In genomic region chr4:66633472-66633871, GRCh38 we compare ENCODE assay signal across 28 cellular contexts.
"Had no signal": no experiment of that assay in that cellular context is flagged by ENCODE, and none has a peak within 500 bp of the region (broad histone marks: within the 10 kb centered on the region; RNA-seq: fewer than 3 reads in every experiment).

No MANE protein-coding gene starts in this region.

- H3K4me1 Mint-ChIP-seq: activated CD4-positive, alpha-beta memory T cell treated with anti-CD3 and anti-CD28 coated beads, Interleukin-2, amount 10 ng/mL, durations not matched to agents 7 days and 5 days; activated CD4-positive, alpha-beta T cell treated with anti-CD3 and anti-CD28 coated beads, Interleukin-2, amount 10 ng/mL, durations not matched to agents 7 days and 5 days; activated naive CD4-positive, alpha-beta T cell treated with anti-CD3 and anti-CD28 coated beads, Interleukin-2, amount 10 ng/mL, durations not matched to agents 7 days and 5 days; activated naive CD8-positive, alpha-beta T cell treated with anti-CD3 and anti-CD28 coated beads, Interleukin-2, amount 10 ng/mL, durations not matched to agents 7 days and 5 days had no signal

- H3K27ac Mint-ChIP-seq: activated CD4-positive, alpha-beta memory T cell treated with anti-CD3 and anti-CD28 coated beads, Interleukin-2, amount 10 ng/mL, durations not matched to agents 7 days and 5 days; activated CD4-positive, alpha-beta T cell treated with anti-CD3 and anti-CD28 coated beads, Interleukin-2, amount 10 ng/mL, durations not matched to agents 7 days and 5 days; activated naive CD8-positive, alpha-beta T cell treated with anti-CD3 and anti-CD28 coated beads, Interleukin-2, amount 10 ng/mL, durations not matched to agents 7 days and 5 days; activated T-cell treated with anti-CD3 and anti-CD28 coated beads, Interleukin-2, amount 50 U/mL, for 24 hours; brain; effector memory CD8-positive, alpha-beta T cell; natural killer cell treated with Interleukin-12 subunit alpha and Interleukin-12 subunit beta and Interleukin-15 and Interleukin-18, amount 100 ng/mL, for 72 hours; progenitor cell of endocrine pancreas had no signal

- ATAC-seq: effector memory CD8-positive, alpha-beta T cell; gastrocnemius medialis; left ventricle myocardium superior; mucosa of descending colon; natural killer cell treated with Interleukin-12 subunit alpha and Interleukin-12 subunit beta and Interleukin-15 and Interleukin-18, amount 100 ng/mL, for 72 hours; sciatic nerve had no signal

- H3K27ac ChIP-seq: ascending aorta, gastrocnemius medialis, ovary, testis, transverse colon had no signal

- H3K4me3 ChIP-seq: ascending aorta, gastrocnemius medialis, mucosa of descending colon, ovary, testis, transverse colon had no signal

- H3K4me3 Mint-ChIP-seq: activated CD4-positive, alpha-beta memory T cell treated with anti-CD3 and anti-CD28 coated beads, Interleukin-2, amount 10 ng/mL, durations not matched to agents 7 days and 5 days; activated CD4-positive, alpha-beta T cell treated with anti-CD3 and anti-CD28 coated beads, Interleukin-2, amount 10 ng/mL, durations not matched to agents 7 days and 5 days; activated naive CD4-positive, alpha-beta T cell treated with anti-CD3 and anti-CD28 coated beads, Interleukin-2, amount 10 ng/mL, durations not matched to agents 7 days and 5 days; activated naive CD8-positive, alpha-beta T cell treated with anti-CD3 and anti-CD28 coated beads, Interleukin-2, amount 10 ng/mL, durations not matched to agents 7 days and 5 days; activated T-cell treated with anti-CD3 and anti-CD28 coated beads, Interleukin-2, amount 50 U/mL, for 24 hours; brain; effector memory CD8-positive, alpha-beta T cell; natural killer cell treated with Interleukin-12 subunit alpha and Interleukin-12 subunit beta and Interleukin-15 and Interleukin-18, amount 100 ng/mL, for 72 hours had no signal

- H3K9me3 ChIP-seq: ascending aorta, gastrocnemius medialis, mucosa of descending colon, ovary, testis, transverse colon had no signal

- H3K9me3 Mint-ChIP-seq: activated CD4-positive, alpha-beta memory T cell treated with anti-CD3 and anti-CD28 coated beads, Interleukin-2, amount 10 ng/mL, durations not matched to agents 7 days and 5 days; activated CD4-positive, alpha-beta T cell treated with anti-CD3 and anti-CD28 coated beads, Interleukin-2, amount 10 ng/mL, durations not matched to agents 7 days and 5 days; activated naive CD4-positive, alpha-beta T cell treated with anti-CD3 and anti-CD28 coated beads, Interleukin-2, amount 10 ng/mL, durations not matched to agents 7 days and 5 days; activated naive CD8-positive, alpha-beta T cell treated with anti-CD3 and anti-CD28 coated beads, Interleukin-2, amount 10 ng/mL, durations not matched to agents 7 days and 5 days; brain had no signal

- H3K27me3 ChIP-seq: ascending aorta, gastrocnemius medialis, ovary, testis, transverse colon had no signal

- H3K27me3 Mint-ChIP-seq: activated CD4-positive, alpha-beta memory T cell treated with anti-CD3 and anti-CD28 coated beads, Interleukin-2, amount 10 ng/mL, durations not matched to agents 7 days and 5 days; activated CD4-positive, alpha-beta T cell treated with anti-CD3 and anti-CD28 coated beads, Interleukin-2, amount 10 ng/mL, durations not matched to agents 7 days and 5 days; activated naive CD4-positive, alpha-beta T cell treated with anti-CD3 and anti-CD28 coated beads, Interleukin-2, amount 10 ng/mL, durations not matched to agents 7 days and 5 days; activated naive CD8-positive, alpha-beta T cell treated with anti-CD3 and anti-CD28 coated beads, Interleukin-2, amount 10 ng/mL, durations not matched to agents 7 days and 5 days; activated T-cell treated with anti-CD3 and anti-CD28 coated beads, Interleukin-2, amount 50 U/mL, for 24 hours; brain; effector memory CD8-positive, alpha-beta T cell; natural killer cell treated with Interleukin-12 subunit alpha and Interleukin-12 subunit beta and Interleukin-15 and Interleukin-18, amount 100 ng/mL, for 72 hours; progenitor cell of endocrine pancreas had no signal

- H3K4me1 ChIP-seq: ascending aorta, gastrocnemius medialis, testis, transverse colon had no signal

- DNase-seq: activated CD4-positive, alpha-beta memory T cell treated with anti-CD3 and anti-CD28 coated beads, Interleukin-2, amount 10 ng/mL, durations not matched to agents 7 days and 5 days; activated CD4-positive, alpha-beta T cell treated with anti-CD3 and anti-CD28 coated beads for 1 hour; activated CD4-positive, alpha-beta T cell treated with anti-CD3 and anti-CD28 coated beads, Interleukin-2, amount 10 ng/mL, durations not matched to agents 7 days and 5 days; activated CD8-positive, alpha-beta memory T cell treated with anti-CD3 and anti-CD28 coated beads, Interleukin-2, amount 50 U/mL, for 48 hours; activated gamma-delta T cell; activated naive CD4-positive, alpha-beta T cell treated with anti-CD3 and anti-CD28 coated beads, Interleukin-2, amount 10 ng/mL, durations not matched to agents 7 days and 5 days; activated naive CD8-positive, alpha-beta T cell treated with anti-CD3 and anti-CD28 coated beads, Interleukin-2, amount 10 ng/mL, durations not matched to agents 7 days and 5 days; activated T-cell treated with anti-CD3 and anti-CD28 coated beads, Interleukin-2, amount 50 U/mL, for 24 hours; cortex of kidney; effector memory CD8-positive, alpha-beta T cell; gastrocnemius medialis; glutamatergic neuron; islet precursor cell; left ventricle myocardium superior; mucosa of descending colon; ovary; retina; stimulated activated CD4-positive, alpha-beta T cell treated with anti-CD3 and anti-CD28 coated beads, Interleukin-15, amount 100 ng/mL, for 24 hours; stimulated activated CD4-positive, alpha-beta T cell treated with anti-CD3 and anti-CD28 coated beads, Interleukin-2, amount 100 ng/mL, for 24 hours; stimulated activated naive CD4-positive, alpha-beta T cell; T-helper 2 cell; testis; transverse colon had no signal

- H3K36me3 ChIP-seq: ascending aorta, gastrocnemius medialis, ovary, transverse colon had no signal
